Comparison of ENCODE assay signal across 9 cellular contexts in genomic region chr2:128316777-128317185, GRCh38. TPM values are rescaled to one million over a fixed set of nuclear protein-coding genes. Genes with fewer than 3 reads are reported as not detected.
A peak's percentile ranks its signal among the peaks of the same experiment; 100 is the strongest.
DNase-seq lines count a peak whose midpoint lies in the region; ATAC-seq and TF ChIP-seq lines count a peak whose summit lies in the region.
"Had no signal": no experiment of that assay in that cellular context is flagged by ENCODE, and none has a peak within 500 bp of the region (broad histone marks: within the 10 kb centered on the region; RNA-seq: fewer than 3 reads in every experiment).

No MANE protein-coding gene starts in this region.

- CTCF ChIA-PET in mammary epithelial cell (lab: Charles Lee; ENCODE audit: low non-redundant PET): no interaction called here

- TF ChIP-seq CTCF in mammary epithelial cell (conservative IDR thresholded peaks at IDR 0.05 in 1 of 2, IDR thresholded peaks at IDR 0.05 in 1 of 2; ENCODE audit: extremely low read depth in 1 of 2, insufficient read depth in 1 of 2, low read depth in 1 of 2, low read length in 2 of 2) (no peak), lung (IDR thresholded peaks at IDR 0.05; ENCODE audit: control extremely low read depth, extremely low read depth) (no peak)

- no peaks in the 10 kb centered on the region for H3K9me3 ChIP-seq in mammary epithelial cell (replicated peaks; ENCODE audit: insufficient read depth, low read length)
- H3K9me3 ChIP-seq in lung (ENCODE audit: control insufficient read depth in 2 of 2, insufficient read depth in 1 of 2, low read length in 1 of 2): no peaks in the 10 kb centered on the region
- H3K9me3 ChIP-seq: thyroid gland had no signal

- DNase-seq in stimulated activated CD4-positive, alpha-beta T cell treated with anti-CD3 and anti-CD28 coated beads, Interleukin-15, amount 100 ng/mL, for 24 hours: peak; percentile 9
- no peak for DNase-seq in stimulated activated CD4-positive, alpha-beta T cell treated with anti-CD3 and anti-CD28 coated beads, Interleukin-1b, Interleukin-23, amount 100 ng/mL, for 48 hours
- DNase-seq in mammary epithelial cell (peak; percentile 12), lung (ENCODE audit: low spot score) (peak; percentile 27), NCI-H187 (lab: John Stamatoyannopoulos, UW) (no peak), SIG-M5 (lab: John Stamatoyannopoulos, UW) (no peak), SHP77 treated with DMSO at 0.1 percent for 48 hours (lab: John Stamatoyannopoulos, UW) (no peak)

- H3K4me3 ChIP-seq in mammary epithelial cell (replicated peaks in 1 of 3; ENCODE audit: insufficient read depth in 1 of 3, low read depth in 2 of 3, low read length in 3 of 3): peak overlapping the region; percentile 65 to 79 (median 75)
- H3K4me3 ChIP-seq in lung: peak overlapping the region; percentile 65
- peak overlapping the region; percentile 90 for H3K4me3 ChIP-seq in urinary bladder (ENCODE audit: low read depth, low read length)

- H3K4me2 ChIP-seq in mammary epithelial cell (ENCODE audit: insufficient read depth, low read depth, low read length): peak overlapping the region; percentile 99

- intact Hi-C loops in mammary epithelial cell (cut with micrococcal nuclease): no loop called here

- peaks cover 30% of the 10 kb centered on the region for H3K4me1 ChIP-seq in mammary epithelial cell (ENCODE audit: insufficient read depth, low read length)
- peaks cover 4 to 32% of the 10 kb centered on the region in 2 donors for H3K4me1 ChIP-seq in lung (ENCODE audit: control insufficient read depth in 2 of 2, insufficient read depth in 2 of 2, low read length in 2 of 2)
- H3K4me1 ChIP-seq in urinary bladder (ENCODE audit: insufficient read depth): no peaks in the 10 kb centered on the region

- no peak for ATAC-seq in lung (ENCODE audit: insufficient read depth, low FRiP score)

- H3K27ac ChIP-seq in mammary epithelial cell (ENCODE audit: insufficient read depth, low read depth, low read length) (no peak overlapping the region), lung (ENCODE audit: low read depth in 1 of 2, low read length in 1 of 2) (no peak overlapping the region), urinary bladder (ENCODE audit: low read depth) (no peak overlapping the region)

- no TSS peak for BruUV-seq in mammary epithelial cell (replicated peaks; lab: Mats Ljungman, UMichigan)

- H4K20me1 ChIP-seq in mammary epithelial cell (ENCODE audit: insufficient read depth, low read length): no peaks in the 10 kb centered on the region

- H3K27me3 ChIP-seq in mammary epithelial cell (ENCODE audit: insufficient read depth, low read length): no peaks in the 10 kb centered on the region
- H3K27me3 ChIP-seq in lung (ENCODE audit: control insufficient read depth, insufficient read depth): no peaks in the 10 kb centered on the region
- H3K27me3 ChIP-seq: thyroid gland had no signal

- H3K9ac ChIP-seq in mammary epithelial cell (ENCODE audit: insufficient read depth, low read length): peak overlapping the region; percentile 37

- in situ Hi-C loops in mammary epithelial cell (cut with MboI; ENCODE audit: low sequenced_read_pairs in 2 of 2): loop anchor here in 1 of 2 donors (25.0 kb wide), 2 partner anchors 129 to 421 kb away; no protein-coding TSS in a partner anchor

- H3K36me3 ChIP-seq in mammary epithelial cell (ENCODE audit: insufficient read depth, low read length) (no peaks in the 10 kb centered on the region), lung (ENCODE audit: control insufficient read depth in 2 of 2, insufficient read depth in 2 of 2, low read length in 2 of 2) (peaks cover 0 to 3% of the 10 kb centered on the region in 2 donors), urinary bladder (ENCODE audit: insufficient read depth) (no peaks in the 10 kb centered on the region)
- H3K36me3 ChIP-seq: thyroid gland had no signal

- no peak overlapping the region for H2AFZ ChIP-seq in mammary epithelial cell (ENCODE audit: low read depth, low read length)

- peaks cover 61% of the 10 kb centered on the region for H3K79me2 ChIP-seq in mammary epithelial cell (ENCODE audit: insufficient read depth, low read length)

- dilution Hi-C loops in mammary epithelial cell (cut with HindIII; ENCODE audit: low sequenced_read_pairs): no loop called here

- 11% methylated on average over 5 of the region's 6 CpGs for WGBS in mammary epithelial cell (ENCODE audit: low coverage, missing lambda C conversion rate)
- 26 to 39% methylated on average over 6 of the region's 6 CpGs for WGBS in lung, 2 donors
- WGBS in urinary bladder: 54% methylated on average over 6 of the region's 6 CpGs

RNA-seq across cellular contexts. Expression of gene HS6ST1, which starts 1.9 kb away (rescaled TPM):
- total RNA-seq in mammary epithelial cell: 10 to 100 TPM; 22.7 to 61.0 TPM
- polyA plus RNA-seq in mammary epithelial cell: 13.2 TPM
- 11.2 TPM for polyA minus RNA-seq in mammary epithelial cell
- total RNA-seq in lung: 10 to 100 TPM; 27.1 to 37.7 TPM
- polyA plus RNA-seq in lung: 10 to 100 TPM; 15.1 to 31.0 TPM
- 16.9 TPM for total RNA-seq in urinary bladder
- 40.0 TPM for polyA plus RNA-seq in urinary bladder

Comparison
In these comparisons a context has a peak if more than half of its experiments do, and no peak if none do; other contexts are left out.
1. DNase-seq: peak in stimulated activated CD4-positive, alpha-beta T cell treated with anti-CD3 and anti-CD28 coated beads, Interleukin-15, amount 100 ng/mL, for 24 hours (single experiment), mammary epithelial cell (single experiment) and lung (single experiment); none in stimulated activated CD4-positive, alpha-beta T cell treated with anti-CD3 and anti-CD28 coated beads, Interleukin-1b, Interleukin-23, amount 100 ng/mL, for 48 hours (single experiment), NCI-H187 (0 of 2), SIG-M5 (single experiment) and SHP77 treated with DMSO at 0.1 percent for 48 hours (single experiment).
2. Peak in every context shown above with its lines, with median percentiles within 50 percentile points of each other: H3K4me3 ChIP-seq.